In the genomic region with DNA sequence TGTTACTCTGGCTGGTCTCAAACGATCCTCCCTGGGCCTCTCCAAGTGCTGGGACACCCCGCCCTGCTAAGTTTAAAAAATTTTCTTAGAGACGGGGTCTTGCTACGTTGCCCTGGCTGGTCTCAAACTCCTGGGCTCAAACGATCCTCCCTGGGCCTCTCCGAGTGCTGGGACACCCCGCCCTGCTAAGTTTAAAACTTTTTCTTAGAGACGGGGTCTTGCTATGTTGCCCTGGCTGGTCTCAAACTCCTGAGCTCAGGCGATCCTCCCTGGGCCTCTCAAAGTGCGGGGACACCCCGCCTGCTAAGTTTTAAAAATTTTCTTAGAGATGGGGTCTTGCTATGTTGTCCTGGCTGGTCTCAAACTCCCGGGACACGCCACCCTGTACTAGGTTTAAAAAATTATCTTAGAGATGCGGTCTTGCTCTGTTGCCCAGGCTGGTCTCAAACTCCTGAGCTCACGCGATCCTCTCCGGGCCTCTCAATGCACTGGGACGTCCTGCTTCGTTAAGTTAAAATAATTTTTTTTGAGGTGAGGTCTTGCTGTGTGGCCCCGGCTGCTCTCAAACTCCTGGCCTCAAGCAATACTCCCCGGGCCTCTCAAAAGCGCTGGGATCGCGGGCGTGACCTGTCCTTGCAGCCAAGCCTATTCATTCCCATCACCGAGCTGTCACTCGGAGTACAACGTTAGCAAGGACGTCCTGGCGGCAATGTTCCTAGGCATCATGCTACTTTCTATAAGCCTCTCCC, we compare ENCODE assay signal across 9 cellular contexts. TPM values are rescaled to one million over a fixed set of nuclear protein-coding genes. Genes with fewer than 3 reads are reported as not detected.
DNase-seq lines count a peak whose midpoint lies in the region; ATAC-seq, FAIRE-seq and TF ChIP-seq lines count a peak whose summit lies in the region.
"Had no signal": no experiment of that assay in that cellular context is flagged by ENCODE, and none has a peak within 500 bp of the region (broad histone marks: within the 10 kb centered on the region; RNA-seq: fewer than 3 reads in every experiment).

No MANE protein-coding gene starts in this region.

- H3K27ac ChIP-seq in keratinocyte (ENCODE audit: control insufficient read depth, insufficient read depth, low read length), result peak overlapping the region; percentile 91

- no peaks in the 10 kb centered on the region for H3K27me3 Mint-ChIP-seq in IgD-negative memory B cell
- H3K27me3 Mint-ChIP-seq in stimulated activated naive CD8-positive, alpha-beta T cell treated with anti-CD3 and anti-CD28 coated beads, Interleukin-15, amount 100 ng/mL, for 72 hours, result no peaks in the 10 kb centered on the region

- H3K36me3 ChIP-seq in adipocyte (ENCODE audit: control insufficient read depth, insufficient read depth, low read length, severe bottlenecking) (peaks cover 53% of the 10 kb centered on the region), keratinocyte (ENCODE audit: control insufficient read depth in 2 of 2, extremely low read depth in 1 of 2, insufficient read depth in 2 of 2, low read length in 2 of 2) (peaks cover 26 to 40% of the 10 kb centered on the region in 2 experiments)

- peaks cover 62% of the 10 kb centered on the region for H3K79me2 ChIP-seq in keratinocyte (ENCODE audit: control insufficient read depth, insufficient read depth, low read length)

- H3K9me3 Mint-ChIP-seq in IgD-negative memory B cell, result no peaks in the 10 kb centered on the region
- no peaks in the 10 kb centered on the region for H3K9me3 Mint-ChIP-seq in stimulated activated naive CD8-positive, alpha-beta T cell treated with anti-CD3 and anti-CD28 coated beads, Interleukin-15, amount 100 ng/mL, for 72 hours

- H3K27ac Mint-ChIP-seq in IgD-negative memory B cell, result peak overlapping the region; percentile 93 to 99 (median 97)
- H3K27ac Mint-ChIP-seq in stimulated activated naive CD8-positive, alpha-beta T cell treated with anti-CD3 and anti-CD28 coated beads, Interleukin-15, amount 100 ng/mL, for 72 hours, result peak overlapping the region; percentile 99 to 100

- no peak for ATAC-seq in stimulated activated naive CD8-positive, alpha-beta T cell treated with anti-CD3 and anti-CD28 coated beads, Interleukin-15, amount 100 ng/mL, for 72 hours
- ATAC-seq in GM19452 (IDR thresholded peaks at IDR 0.05; ENCODE audit: unreplicated experiment), result no peak
- ATAC-seq in omental fat pad (ENCODE audit: low FRiP score), result no peak

- no peaks in the 10 kb centered on the region for H3K27me3 ChIP-seq in adipocyte (replicated peaks; ENCODE audit: control insufficient read depth, insufficient read depth, low read length)
- no peaks in the 10 kb centered on the region for H3K27me3 ChIP-seq in keratinocyte (ENCODE audit: control insufficient read depth, extremely low read depth, insufficient read depth, low read length)

- peak overlapping the region; percentile 100 for H3K4me3 ChIP-seq in adipocyte (ENCODE audit: low read length)
- H3K4me3 ChIP-seq in keratinocyte (ENCODE audit: control insufficient read depth in 2 of 3, extremely low read depth in 1 of 3, insufficient read depth in 2 of 3, low read depth in 1 of 3, low read length in 3 of 3), result peak overlapping the region; percentile 66 to 100 (median 99)

- TF ChIP-seq CTCF in keratinocyte (optimal IDR thresholded peaks at IDR 0.05 in 1 of 3, IDR thresholded peaks at IDR 0.05 in 1 of 3, conservative IDR thresholded peaks at IDR 0.05 in 1 of 3; ENCODE audit: extremely low read depth in 1 of 3, insufficient read depth in 2 of 3, low read length in 3 of 3) (no peak), omental fat pad (IDR thresholded peaks at IDR 0.05) (no peak)

- H3K36me3 Mint-ChIP-seq in IgD-negative memory B cell, result peaks cover 6% of the 10 kb centered on the region

- H3K9me1 ChIP-seq in keratinocyte (ENCODE audit: control insufficient read depth, extremely low read depth, insufficient read depth, low read length), result no peaks in the 10 kb centered on the region

- H3K9ac ChIP-seq in adipocyte (ENCODE audit: low read length) (peak overlapping the region; percentile 100), keratinocyte (ENCODE audit: control insufficient read depth, extremely low read depth, insufficient read depth, low read length) (peak overlapping the region; percentile 97)

- H3K4me1 ChIP-seq in adipocyte (ENCODE audit: control insufficient read depth, insufficient read depth, low read length) (peaks cover 49% of the 10 kb centered on the region), keratinocyte (ENCODE audit: control insufficient read depth, extremely low read depth, insufficient read depth, low read length) (peaks cover 6% of the 10 kb centered on the region)

- peak overlapping the region; percentile 90 to 96 (median 92) for H3K4me3 Mint-ChIP-seq in IgD-negative memory B cell
- peak overlapping the region; percentile 98 to 99 for H3K4me3 Mint-ChIP-seq in stimulated activated naive CD8-positive, alpha-beta T cell treated with anti-CD3 and anti-CD28 coated beads, Interleukin-15, amount 100 ng/mL, for 72 hours

- peak overlapping the region; percentile 63 for H3K4me2 ChIP-seq in keratinocyte (ENCODE audit: control insufficient read depth, extremely low read depth, insufficient read depth, low read depth, low read length)

- no peak overlapping the region for H2AFZ ChIP-seq in keratinocyte (ENCODE audit: control insufficient read depth, low read length)

- H4K20me1 ChIP-seq in keratinocyte (ENCODE audit: control insufficient read depth, extremely low read depth, insufficient read depth, low read length), result peaks cover 41% of the 10 kb centered on the region

- dilution Hi-C loops in keratinocyte (cut with MboI; ENCODE audit: extremely low pct_ligation_motif_present, low sequenced_read_pairs), result no loop called here

- no peak for DNase-seq in adipocyte (ENCODE audit: low read depth)
- no peak for DNase-seq in keratinocyte (ENCODE audit: low read depth, low spot score)
- no peak for DNase-seq in stimulated activated naive CD8-positive, alpha-beta T cell treated with anti-CD3 and anti-CD28 coated beads, Interleukin-15, amount 100 ng/mL, for 72 hours
- no peak for DNase-seq in omental fat pad (ENCODE audit: low spot score)
- DNase-seq in amniotic stem cell (lab: John Stamatoyannopoulos, UW), result no peak
- DNase-seq in ecto neural progenitor cell (ENCODE audit: low spot score), result no peak
- DNase-seq: NCI-H526 treated with DMSO at 0.1 percent for 48 hours had no signal

- no peak for FAIRE-seq in keratinocyte (lab: Jason Lieb, UNC)

- H3K4me1 Mint-ChIP-seq in IgD-negative memory B cell, result peaks cover 5 to 21% (median 12%) of the 10 kb centered on the region in 3 donors
- peaks cover 77% of the 10 kb centered on the region for H3K4me1 Mint-ChIP-seq in stimulated activated naive CD8-positive, alpha-beta T cell treated with anti-CD3 and anti-CD28 coated beads, Interleukin-15, amount 100 ng/mL, for 72 hours

- no peaks in the 10 kb centered on the region for H3K9me3 ChIP-seq in adipocyte (ENCODE audit: control insufficient read depth, low read length)
- no peaks in the 10 kb centered on the region for H3K9me3 ChIP-seq in keratinocyte (ENCODE audit: control insufficient read depth, low read depth, low read length)

RNA-seq across cellular contexts. Expression of a gene that starts 1.1 kb away (rescaled TPM):
- polyA plus RNA-seq in IgD-negative memory B cell (881 TPM), keratinocyte (179 to 351 TPM (median 187 TPM) in 3 replicates)
- polyA plus RNA-seq in keratinocyte (2011; ENCODE audit: low read depth), result 93.4 TPM
- 162 and 447 TPM in 2 replicates for polyA plus RNA-seq in keratinocyte (2011; cell fraction: cytosol; rRNA removed)
- polyA plus RNA-seq in keratinocyte (2011; cell fraction: nucleus; rRNA removed), result 92.2 and 116 TPM in 2 replicates
- polyA plus RNA-seq in keratinocyte (2012; ENCODE audit: low replicate concordance), result 321 and 375 TPM in 2 replicates
- 145 to 228 TPM (median 178 TPM) in 3 replicates for polyA minus RNA-seq in keratinocyte
- polyA minus RNA-seq in keratinocyte (2011; cell fraction: cytosol; rRNA and poly(A)+ RNA removed), result 546 TPM
- polyA minus RNA-seq in keratinocyte (2011; cell fraction: nucleus; rRNA and poly(A)+ RNA removed), result 89.8 and 91.8 TPM in 2 replicates
- total RNA-seq in omental fat pad, result 100 to 1,000 TPM; 342 to 468 (median 415) TPM

RNA-seq across cellular contexts. Expression of a gene that starts 54.2 kb away (rescaled TPM):
- polyA plus RNA-seq in IgD-negative memory B cell, result 0.66 TPM
- not detected in 3 replicates for polyA plus RNA-seq in keratinocyte
- polyA plus RNA-seq in keratinocyte (2011; ENCODE audit: low read depth), result not detected
- not detected in 2 replicates for polyA plus RNA-seq in keratinocyte (2011; cell fraction: cytosol; rRNA removed)
- polyA plus RNA-seq in keratinocyte (2011; cell fraction: nucleus; rRNA removed), result not detected in 2 replicates
- 0.17 and 0.32 TPM in 2 replicates for polyA plus RNA-seq in keratinocyte (2012; ENCODE audit: low replicate concordance)
- not detected in 3 replicates for polyA minus RNA-seq in keratinocyte
- not detected for polyA minus RNA-seq in keratinocyte (2011; cell fraction: cytosol; rRNA and poly(A)+ RNA removed)
- polyA minus RNA-seq in keratinocyte (2011; cell fraction: nucleus; rRNA and poly(A)+ RNA removed), result not detected in 2 replicates
- 10 to 100 TPM in 3 of 4 donors, 1 to 10 TPM in 1; 5.2 to 38.3 (median 20.6) TPM for total RNA-seq in omental fat pad
